19 cellular contexts compared by ENCODE assay signal in genomic region chr12:69657376-69658137, GRCh38. TPM values are rescaled to one million over a fixed set of nuclear protein-coding genes. Genes with fewer than 3 reads are reported as not detected.
DNase-seq lines count a peak whose midpoint lies in the region; ATAC-seq, FAIRE-seq and TF ChIP-seq lines count a peak whose summit lies in the region.
"Had no signal": no experiment of that assay in that cellular context is flagged by ENCODE, and none has a peak within 500 bp of the region (broad histone marks: within the 10 kb centered on the region; RNA-seq: fewer than 3 reads in every experiment).

No MANE protein-coding gene starts in this region.

- peak overlapping the region; percentile 71 for H3K14ac ChIP-seq in IMR-90 (replicated peaks; ENCODE audit: low read depth, low read length)

- intact Hi-C loops in IMR-90 (cut with micrococcal nuclease) (loop anchor here (2.0 kb wide), 1 partner anchor 31 kb away; no protein-coding TSS in a partner anchor), natural killer cell (cut with micrococcal nuclease) (no loop called here)

- peaks cover 4% of the 10 kb centered on the region for H3K9me3 Mint-ChIP-seq in astrocyte (ENCODE audit: unreplicated experiment)
- H3K9me3 Mint-ChIP-seq in natural killer cell = no peaks in the 10 kb centered on the region
- H3K9me3 Mint-ChIP-seq: activated T-cell treated with anti-CD3 and anti-CD28 coated beads, Interleukin-2, amount 50 U/mL, for 24 hours; stimulated activated naive CD8-positive, alpha-beta T cell treated with anti-CD3 and anti-CD28 coated beads, Interleukin-15, Interleukin-2, amounts not matched to agents 100 ng/mL and 50 ng/mL, for 24 hours had no signal

- peaks cover 18% of the 10 kb centered on the region for H3K9me1 ChIP-seq in IMR-90 (ENCODE audit: insufficient read depth, low read length)

- peak overlapping the region; percentile 57; the same call in 1 of the 2 replicates for H2AK5ac ChIP-seq in IMR-90 (ENCODE audit: low read depth, low read length)

- peaks cover 31% of the 10 kb centered on the region for H3K4me1 Mint-ChIP-seq in astrocyte (ENCODE audit: low read depth, unreplicated experiment)
- no peaks in the 10 kb centered on the region for H3K4me1 Mint-ChIP-seq in natural killer cell

- ATAC-seq in IMR-90 (ENCODE audit: low read depth) (peak; percentile 63), natural killer cell (no peak)

- TF ChIP-seq RAD21 in IMR-90 (IDR thresholded peaks at IDR 0.05; ENCODE audit: low read length) = no peak

- peak overlapping the region; percentile 65 for H4K91ac ChIP-seq in IMR-90 (ENCODE audit: insufficient read depth, low read depth, low read length)

- H3K4me3 ChIP-seq in IMR-90 (ENCODE audit: insufficient read depth, low read depth, low read length) (no peak overlapping the region), astrocyte (ENCODE audit: insufficient read depth, low read depth, low read length) (no peak overlapping the region)
- H3K4me3 ChIP-seq: sigmoid colon had no signal

- peak overlapping the region; percentile 11 to 33; a peak in 1 of 4 replicates for H4K8ac ChIP-seq in IMR-90 (ENCODE audit: low read depth in 2 of 2, low read length in 2 of 2)

- H3K27me3 Mint-ChIP-seq in astrocyte (ENCODE audit: low read depth, unreplicated experiment) (no peaks in the 10 kb centered on the region), natural killer cell (ENCODE audit: low read depth in 2 of 2) (peaks cover 11 to 27% of the 10 kb centered on the region in 2 donors)

- H3K27ac Mint-ChIP-seq in astrocyte (ENCODE audit: unreplicated experiment) (peak overlapping the region; percentile 84), natural killer cell (no peak overlapping the region)
- H3K27ac Mint-ChIP-seq: activated T-cell treated with anti-CD3 and anti-CD28 coated beads, Interleukin-2, amount 50 U/mL, for 24 hours; stimulated activated naive CD8-positive, alpha-beta T cell treated with anti-CD3 and anti-CD28 coated beads, Interleukin-15, Interleukin-2, amounts not matched to agents 100 ng/mL and 50 ng/mL, for 24 hours had no signal

- peak overlapping the region; percentile 79 for H2BK20ac ChIP-seq in IMR-90 (ENCODE audit: low read depth, low read length)

- H3K18ac ChIP-seq in IMR-90 (ENCODE audit: low read depth, low read length) = peak overlapping the region; percentile 54; the same call in 1 of the 2 replicates

- H3K36me3 ChIP-seq in IMR-90 (ENCODE audit: control insufficient read depth, insufficient read depth, low read length) (no peaks in the 10 kb centered on the region), astrocyte (ENCODE audit: insufficient read depth, low read length) (no peaks in the 10 kb centered on the region)
- H3K36me3 ChIP-seq: sigmoid colon had no signal

- POLR2A ChIA-PET in IMR-90 (lab: Charles Lee; ENCODE audit: unreplicated experiment) = no interaction called here

- peak overlapping the region; percentile 87 for H2AFZ ChIP-seq in IMR-90 (replicated peaks; ENCODE audit: low read length, poor library complexity)
- peak overlapping the region; percentile 61 for H2AFZ ChIP-seq in astrocyte (ENCODE audit: low read depth, low read length)

- H3K4ac ChIP-seq in IMR-90 (ENCODE audit: low read depth, low read length) = peak overlapping the region; percentile 61

- in situ Hi-C loops in IMR-90 (cut with MboI; ENCODE audit: low sequenced_read_pairs) = loop anchor here (10.0 kb wide), 1 partner anchor 57 kb away; no protein-coding TSS in a partner anchor

- no TSS peak for BruUV-seq in IMR-90 (replicated peaks; lab: Mats Ljungman, UMichigan)

- no peak overlapping the region for H3K56ac ChIP-seq in IMR-90 (ENCODE audit: extremely low read depth, insufficient read depth, low read length)

- no peak overlapping the region for H3K9ac ChIP-seq in IMR-90 (ENCODE audit: low read depth, low read length)
- no peak overlapping the region for H3K9ac ChIP-seq in astrocyte (ENCODE audit: low read length)

- H3K4me2 ChIP-seq in IMR-90 (ENCODE audit: low read depth, low read length) (no peak overlapping the region), astrocyte (ENCODE audit: low read length) (peak overlapping the region; percentile 13)

- H3K27ac ChIP-seq in IMR-90 (ENCODE audit: insufficient read depth, low read length) (no peak overlapping the region), astrocyte (ENCODE audit: low read depth, low read length) (no peak overlapping the region)
- H3K27ac ChIP-seq: C4-2B, foreskin keratinocyte, sigmoid colon had no signal

- H3K4me3 Mint-ChIP-seq in astrocyte (ENCODE audit: unreplicated experiment) = no peak overlapping the region
- no peak overlapping the region for H3K4me3 Mint-ChIP-seq in natural killer cell
- H3K4me3 Mint-ChIP-seq: activated T-cell treated with anti-CD3 and anti-CD28 coated beads, Interleukin-2, amount 50 U/mL, for 24 hours; stimulated activated naive CD8-positive, alpha-beta T cell treated with anti-CD3 and anti-CD28 coated beads, Interleukin-15, Interleukin-2, amounts not matched to agents 100 ng/mL and 50 ng/mL, for 24 hours had no signal

- no peaks in the 10 kb centered on the region for H4K20me1 ChIP-seq in IMR-90 (ENCODE audit: insufficient read depth, low read length)
- no peaks in the 10 kb centered on the region for H4K20me1 ChIP-seq in astrocyte (ENCODE audit: insufficient read depth, low read length)

- no peak for FAIRE-seq in astrocyte (lab: Jason Lieb, UNC)

- no peaks in the 10 kb centered on the region for H3K79me1 ChIP-seq in IMR-90 (ENCODE audit: low read depth in 1 of 2, low read length in 2 of 2)

- H2BK5ac ChIP-seq in IMR-90 (ENCODE audit: low read depth, low read length, poor library complexity, severe bottlenecking) = peak overlapping the region; percentile 61

- H2AK9ac ChIP-seq in IMR-90 (replicated peaks; ENCODE audit: low read depth, low read length, poor library complexity) = peak overlapping the region; percentile 25

- 18% methylated on average over 2 of the region's 9 CpGs; no CpG with 5 or more reads in 1 of the 2 experiments for WGBS in IMR-90 (ENCODE audit: extremely low coverage in 2 of 2, insufficient read length in 1 of 2), 2 experiments

- H3K79me2 ChIP-seq in astrocyte (ENCODE audit: insufficient read depth, low read length) = no peaks in the 10 kb centered on the region

- 0 out of 2 replicates have a peak overlapping the region, but pooled peaks have one; percentile 38 for H3K23ac ChIP-seq in IMR-90 (ENCODE audit: low read depth, low read length)

- DNase-seq in IMR-90 = peak; percentile 67
- peak; percentile 80 for DNase-seq in astrocyte (ENCODE audit: low read depth)
- DNase-seq in iris pigment epithelial cell (ENCODE audit: low read depth) = peak; percentile 79
- DNase-seq in renal cortical epithelial cell (ENCODE audit: low read depth) = peak; percentile 91
- DNase-seq in natural killer cell = no peak
- DNase-seq in EL = no peak
- DNase-seq in central memory CD4-positive, alpha-beta T cell = no peak
- no peak for DNase-seq in DMS114 treated with DMSO at 0.1 percent for 48 hours (lab: John Stamatoyannopoulos, UW; ENCODE audit: unreplicated experiment)
- DNase-seq: activated T-cell treated with anti-CD3 and anti-CD28 coated beads, Interleukin-2, amount 50 U/mL, for 24 hours; Karpas-422; NCI-H1694; NCI-H526; RPMI8226; sigmoid colon had no signal

- TF ChIP-seq POLR2A in IMR-90 (IDR thresholded peaks at IDR 0.05; ENCODE audit: low read depth, low read length) = no peak

- H2BK15ac ChIP-seq in IMR-90 (ENCODE audit: low read depth, low read length) = peak overlapping the region; percentile 29

- peak overlapping the region; percentile 5; the same call in 1 of the 2 replicates for H4K5ac ChIP-seq in IMR-90 (ENCODE audit: low read depth, low read length)

- H3K9me3 ChIP-seq in IMR-90 (ENCODE audit: control insufficient read depth, insufficient read depth, low read length) = no peaks in the 10 kb centered on the region
- no peaks in the 10 kb centered on the region for H3K9me3 ChIP-seq in astrocyte (ENCODE audit: insufficient read depth, low read depth, low read length)
- H3K9me3 ChIP-seq: sigmoid colon had no signal

- CTCF ChIA-PET in IMR-90 (lab: Yijun Ruan, JAX) = interaction anchor here (0.8 to 3.5 kb wide), 2 partner anchors 13 to 17 kb away, joined by 3 to 14 read pairs; no protein-coding TSS in a partner anchor

- peaks cover 2% of the 10 kb centered on the region for H3K36me3 Mint-ChIP-seq in astrocyte (ENCODE audit: low read depth, unreplicated experiment)
- H3K36me3 Mint-ChIP-seq in natural killer cell = no peaks in the 10 kb centered on the region

- H3K27me3 ChIP-seq in IMR-90 (ENCODE audit: control insufficient read depth, insufficient read depth, low read length) (no peaks in the 10 kb centered on the region), astrocyte (ENCODE audit: insufficient read depth, low read length) (no peaks in the 10 kb centered on the region)
- H3K27me3 ChIP-seq: foreskin keratinocyte, sigmoid colon had no signal

- H2BK120ac ChIP-seq in IMR-90 (ENCODE audit: low read depth, low read length) = peak overlapping the region; percentile 83

- TF ChIP-seq CTCF in IMR-90 (conservative IDR thresholded peaks at IDR 0.05; ENCODE audit: low read depth, low read length) = no peak
- TF ChIP-seq CTCF in astrocyte (IDR thresholded peaks at IDR 0.05; ENCODE audit: insufficient read depth, low read depth, low read length) = no peak
- no peak for TF ChIP-seq CTCF in natural killer cell (IDR thresholded peaks at IDR 0.05)

- dilution Hi-C loops in IMR-90 (cut with HindIII; ENCODE audit: low sequenced_read_pairs, unreplicated experiment) = no loop called here

- H3K4me1 ChIP-seq in IMR-90 (ENCODE audit: control insufficient read depth, insufficient read depth, low read length) (peaks cover 18% of the 10 kb centered on the region), astrocyte (ENCODE audit: insufficient read depth, low read length) (peaks cover 24% of the 10 kb centered on the region)

TF ChIP-seq in IMR-90, 13 proteins besides CTCF, POLR2A, EP300 and RAD21:
- TF ChIP-seq NFE2L2 (IDR thresholded peaks at IDR 0.05; ENCODE audit: low read depth, low read length) (peak; percentile 80), FOS (IDR thresholded peaks at IDR 0.05; ENCODE audit: low read depth, low read length) (no peak)
TF ChIP-seq in IMR-90: peak in this region for 1.

RNA-seq across cellular contexts. Expression of gene BEST3, which starts 41.5 kb away (rescaled TPM):
- total RNA-seq in IMR-90 (2012; rRNA removed) = under 0.01 TPM in 2 replicates
- polyA plus RNA-seq in IMR-90 (2012; rRNA removed) = 0.07 and 0.09 TPM in 2 replicates
- polyA plus RNA-seq in IMR-90 (2012; cell fraction: cytosol; rRNA removed) = 0.02 and 0.05 TPM in 2 replicates
- polyA plus RNA-seq in IMR-90 (2012; cell fraction: nucleus; rRNA removed; ENCODE audit: low replicate concordance) = 0.07 TPM in 1 of 2 replicates, not detected in the other
- 1.0 and 1.2 TPM in 2 replicates for total RNA-seq in astrocyte
- 0.55 and 0.87 TPM in 2 replicates for total RNA-seq in renal cortical epithelial cell
- total RNA-seq in natural killer cell = not detected
- total RNA-seq: sigmoid colon; T-helper 1 cell treated with Interleukin-12 subunit alpha and Interleukin-12 subunit beta and Interleukin-4 antibody, amounts not matched to agents 30 ng/mL and 1 ng/mL, for 36 hours had no signal
- polyA plus RNA-seq: sigmoid colon had no signal

RNA-seq across cellular contexts. Expression of gene LRRC10, which starts 46.9 kb away (rescaled TPM):
- total RNA-seq in IMR-90 (2012; rRNA removed) = not detected in 2 replicates
- not detected in 2 replicates for polyA plus RNA-seq in IMR-90 (2012; rRNA removed)
- polyA plus RNA-seq in IMR-90 (2012; cell fraction: cytosol; rRNA removed) = not detected in 2 replicates
- polyA plus RNA-seq in IMR-90 (2012; cell fraction: nucleus; rRNA removed; ENCODE audit: low replicate concordance) = not detected in 2 replicates
- total RNA-seq in astrocyte = not detected in 2 replicates
- not detected in 2 replicates for total RNA-seq in renal cortical epithelial cell
- not detected for total RNA-seq in natural killer cell
- total RNA-seq: dermis microvascular lymphatic vessel endothelial cell; foreskin keratinocyte; sigmoid colon; T-helper 1 cell treated with Interleukin-12 subunit alpha and Interleukin-12 subunit beta and Interleukin-4 antibody, amounts not matched to agents 30 ng/mL and 1 ng/mL, for 36 hours had no signal
- polyA plus RNA-seq: foreskin keratinocyte had no signal

Comparison
In these comparisons a context has a peak if more than half of its experiments do, and no peak if none do; other contexts are left out.
1. DNase-seq: peak in IMR-90 (single experiment), astrocyte (single experiment), iris pigment epithelial cell (single experiment) and renal cortical epithelial cell (single experiment); none in natural killer cell (single experiment), EL (single experiment), central memory CD4-positive, alpha-beta T cell (single experiment) and DMS114 treated with DMSO at 0.1 percent for 48 hours (single experiment).